In the genomic region with DNA sequence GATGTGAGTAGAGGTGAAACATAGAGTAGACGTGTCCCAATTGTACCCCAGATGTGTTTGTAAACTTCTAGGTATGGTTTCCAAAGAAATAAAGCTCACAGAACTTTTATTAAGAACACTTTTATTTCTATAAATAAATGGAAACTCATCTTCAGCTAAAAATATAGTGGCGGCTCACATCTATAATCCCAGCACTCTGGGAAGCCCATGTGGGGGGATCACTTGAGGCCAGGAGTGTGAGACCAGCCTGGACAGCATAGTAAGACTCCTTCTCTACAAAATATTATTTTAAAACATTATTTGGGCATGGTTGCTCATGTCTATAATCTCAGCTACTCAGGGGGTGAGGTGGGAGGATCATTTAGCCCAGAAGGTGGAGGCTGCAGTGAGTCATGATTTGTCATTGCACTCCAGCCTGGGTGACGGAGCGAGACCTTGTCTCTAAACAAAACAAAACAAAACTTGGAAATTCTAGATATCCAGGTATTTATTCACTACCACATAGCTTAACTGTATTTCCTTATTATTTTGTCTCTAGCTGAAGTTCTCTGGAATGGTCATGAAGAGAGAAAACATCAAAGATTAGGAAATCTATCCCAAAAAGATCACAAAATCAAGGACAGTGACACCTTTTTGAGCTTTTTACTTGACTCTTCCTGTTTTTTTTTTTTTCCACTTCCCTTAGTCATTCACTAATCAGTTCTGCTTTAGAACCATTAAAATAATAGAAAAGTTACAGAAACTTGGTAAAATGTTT, we compare ENCODE assay signal across 11 cellular contexts.
DNase-seq lines count a peak whose midpoint lies in the region; ATAC-seq and TF ChIP-seq lines count a peak whose summit lies in the region.
"Had no signal": no experiment of that assay in that cellular context is flagged by ENCODE, and none has a peak within 500 bp of the region (broad histone marks: within the 10 kb centered on the region; RNA-seq: fewer than 3 reads in every experiment).

No MANE protein-coding gene starts in this region.

- H3K27me3 Mint-ChIP-seq in CD8-positive, alpha-beta T cell (ENCODE audit: low read depth) = no peaks in the 10 kb centered on the region
- H3K27me3 Mint-ChIP-seq in glutamatergic neuron (ENCODE audit: unreplicated experiment) = no peaks in the 10 kb centered on the region

- no peak overlapping the region for H3K27ac Mint-ChIP-seq in CD8-positive, alpha-beta T cell
- H3K27ac Mint-ChIP-seq in glutamatergic neuron (ENCODE audit: unreplicated experiment) = no peak overlapping the region

- H3K4me1 ChIP-seq in foreskin keratinocyte = peaks cover 12% of the 10 kb centered on the region
- no peaks in the 10 kb centered on the region for H3K4me1 ChIP-seq in CD8-positive, alpha-beta T cell (ENCODE audit: insufficient read depth, low read length)

- no peaks in the 10 kb centered on the region for H3K36me3 ChIP-seq in CD8-positive, alpha-beta T cell (ENCODE audit: insufficient read depth, low read length)

- ATAC-seq in foreskin keratinocyte = peak; percentile 100
- ATAC-seq in CD8-positive, alpha-beta T cell = no peak
- no peak for ATAC-seq in GM18519 (IDR thresholded peaks at IDR 0.05; ENCODE audit: low FRiP score, unreplicated experiment)

- peaks cover 8% of the 10 kb centered on the region for H3K36me3 Mint-ChIP-seq in CD8-positive, alpha-beta T cell
- no peaks in the 10 kb centered on the region for H3K36me3 Mint-ChIP-seq in glutamatergic neuron (ENCODE audit: unreplicated experiment)

- TF ChIP-seq CTCF in foreskin keratinocyte (conservative IDR thresholded peaks at IDR 0.05) (no peak), glutamatergic neuron (IDR thresholded peaks at IDR 0.05; ENCODE audit: partially characterized antibody, unreplicated experiment) (no peak)
- TF ChIP-seq CTCF in CD8-positive, alpha-beta T cell (IDR thresholded peaks at IDR 0.05) = no peak

- CTCF ChIA-PET in CD8-positive, alpha-beta T cell (lab: Charles Lee) = interaction anchor here (1.5 kb wide), 1 partner anchor 134 kb away, joined by 3 read pairs; no protein-coding TSS in a partner anchor

- peak overlapping the region; percentile 57 for H3K27ac ChIP-seq in foreskin keratinocyte
- no peak overlapping the region for H3K27ac ChIP-seq in CD8-positive, alpha-beta T cell (ENCODE audit: low read depth, low read length)

- no peaks in the 10 kb centered on the region for H3K9me3 ChIP-seq in CD8-positive, alpha-beta T cell (ENCODE audit: low read length)

- H3K9me3 Mint-ChIP-seq in CD8-positive, alpha-beta T cell = no peaks in the 10 kb centered on the region
- H3K9me3 Mint-ChIP-seq in glutamatergic neuron (ENCODE audit: unreplicated experiment) = no peaks in the 10 kb centered on the region

- peak; percentile 84 for DNase-seq in A172 (ENCODE audit: low spot score)
- DNase-seq in HPDE6-E6E7 (ENCODE audit: extremely low spot score) = peak; percentile 6
- peak; percentile 65 for DNase-seq in amniotic epithelial cell (ENCODE audit: low read depth)
- DNase-seq in foreskin keratinocyte = peak; percentile 66 to 85
- no peak for DNase-seq in CD8-positive, alpha-beta T cell
- DNase-seq in glutamatergic neuron = no peak
- no peak for DNase-seq in dedifferentiated amniotic fluid mesenchymal stem cell (ENCODE audit: extremely low spot score)
- DNase-seq: NCI-H2081; posterior cingulate gyrus; stimulated activated CD4-positive, alpha-beta T cell treated with anti-CD3 and anti-CD28 coated beads, Interleukin-4, amount 100 ng/mL, for 24 hours had no signal

- no peaks in the 10 kb centered on the region for H3K4me1 Mint-ChIP-seq in CD8-positive, alpha-beta T cell (ENCODE audit: low read depth)
- no peaks in the 10 kb centered on the region for H3K4me1 Mint-ChIP-seq in glutamatergic neuron (ENCODE audit: low read depth, unreplicated experiment)

- POLR2A ChIA-PET in CD8-positive, alpha-beta T cell (lab: Charles Lee) = interaction anchor here (0.7 to 1.1 kb wide), 3 partner anchors 9 to 12 kb away, joined by 3 to 4 read pairs (median 3); no protein-coding TSS in a partner anchor

- intact Hi-C loops in CD8-positive, alpha-beta T cell (cut with DNase I, micrococcal nuclease) = no loop called here

- H3K27me3 ChIP-seq in foreskin keratinocyte = no peaks in the 10 kb centered on the region
- H3K27me3 ChIP-seq in CD8-positive, alpha-beta T cell (ENCODE audit: insufficient read depth, low read length) = no peaks in the 10 kb centered on the region

- H3K4me3 ChIP-seq in CD8-positive, alpha-beta T cell (ENCODE audit: low read depth, low read length) = no peak overlapping the region

- no peak overlapping the region for H3K4me3 Mint-ChIP-seq in CD8-positive, alpha-beta T cell
- H3K4me3 Mint-ChIP-seq in glutamatergic neuron (ENCODE audit: unreplicated experiment) = no peak overlapping the region

Comparison
In these comparisons a context has a peak if more than half of its experiments do, and no peak if none do; other contexts are left out.
1. DNase-seq: peak in A172 (single experiment), HPDE6-E6E7 (single experiment), amniotic epithelial cell (single experiment) and foreskin keratinocyte (2 of 2); none in CD8-positive, alpha-beta T cell (0 of 7), glutamatergic neuron (single experiment) and dedifferentiated amniotic fluid mesenchymal stem cell (single experiment).